Comparison of ENCODE assay signal across 39 cellular contexts in the genomic region with DNA sequence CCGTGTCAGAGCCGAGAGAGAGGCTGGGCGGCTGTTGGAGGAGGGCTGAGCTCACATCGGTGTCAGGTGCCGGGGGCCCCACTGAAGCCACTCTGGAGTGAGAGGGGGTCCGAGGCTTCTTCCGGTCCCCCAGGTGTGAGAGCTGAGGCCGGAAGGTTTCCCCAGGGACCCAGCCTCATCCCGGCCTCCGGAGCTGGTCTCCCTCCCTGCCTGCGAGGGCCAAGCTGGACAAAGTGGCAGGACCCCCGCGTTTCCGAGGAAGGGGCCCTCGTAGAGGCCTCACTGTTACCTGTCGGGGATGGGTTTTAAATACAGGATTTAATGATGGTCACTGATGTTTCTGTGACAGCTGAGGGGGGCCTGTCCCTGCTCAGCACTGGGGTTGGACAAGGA. TPM values are rescaled to one million over a fixed set of nuclear protein-coding genes. Genes with fewer than 3 reads are reported as not detected.
"Had no signal": no experiment of that assay in that cellular context is flagged by ENCODE, and none has a peak within 500 bp of the region (broad histone marks: within the 10 kb centered on the region; RNA-seq: fewer than 3 reads in every experiment).

No MANE protein-coding gene starts in this region.

- H3K4me1 ChIP-seq: ascending aorta had no signal

- H3K9me3 ChIP-seq: ascending aorta had no signal

- H3K27ac ChIP-seq: ascending aorta, cardiac muscle cell, VCaP had no signal

- H3K4me3 ChIP-seq: ascending aorta, cardiac muscle cell had no signal

- H3K4me1 Mint-ChIP-seq: activated CD4-positive, alpha-beta T cell treated with anti-CD3 and anti-CD28 coated beads, Interleukin-2, amount 10 ng/mL, durations not matched to agents 7 days and 5 days; activated CD8-positive, alpha-beta memory T cell treated with anti-CD3 and anti-CD28 coated beads, Interleukin-2, amount 10 ng/mL, durations not matched to agents 7 days and 5 days; activated naive CD4-positive, alpha-beta T cell treated with anti-CD3 and anti-CD28 coated beads, Interleukin-2, amount 50 U/mL, for 24 hours; activated naive CD8-positive, alpha-beta T cell treated with anti-CD3 and anti-CD28 coated beads, Interleukin-2, amount 10 ng/mL, durations not matched to agents 7 days and 5 days; activated naive CD8-positive, alpha-beta T cell treated with anti-CD3 and anti-CD28 coated beads, Interleukin-2, amount 50 U/mL, for 24 hours; central memory CD8-positive, alpha-beta T cell; WTC11 had no signal

- H3K9me3 Mint-ChIP-seq: activated CD4-positive, alpha-beta T cell treated with anti-CD3 and anti-CD28 coated beads, Interleukin-2, amount 10 ng/mL, durations not matched to agents 7 days and 5 days; activated naive CD4-positive, alpha-beta T cell treated with anti-CD3 and anti-CD28 coated beads, Interleukin-2, amount 10 ng/mL, durations not matched to agents 7 days and 5 days; activated naive CD4-positive, alpha-beta T cell treated with anti-CD3 and anti-CD28 coated beads, Interleukin-2, amount 50 U/mL, for 24 hours; activated naive CD8-positive, alpha-beta T cell treated with anti-CD3 and anti-CD28 coated beads, Interleukin-2, amount 10 ng/mL, durations not matched to agents 7 days and 5 days; activated naive CD8-positive, alpha-beta T cell treated with anti-CD3 and anti-CD28 coated beads, Interleukin-2, amount 50 U/mL, for 24 hours; activated T-cell treated with anti-CD3 and anti-CD28 coated beads, Interleukin-2, amount 50 U/mL, for 24 hours; activated T-helper 2 cell treated with anti-CD3 and anti-CD28 coated beads, Interferon-gamma antibody, Interleukin-2, Interleukin-4, amounts not matched to agents 10 μg/mL and 5 μg/mL and 100 μg/mL, durations not matched to agents 14 hours and 24 hours and 36 hours; central memory CD8-positive, alpha-beta T cell; T-helper 1 cell treated with Interleukin-12 subunit alpha and Interleukin-12 subunit beta and Interleukin-4 antibody, amounts not matched to agents 30 μg/mL and 1 μg/mL, for 36 hours; T-helper 2 cell treated with Interferon-gamma antibody and Interleukin-4, amounts not matched to agents 5 μg/mL and 100 μg/mL, for 36 hours had no signal

- H3K27ac Mint-ChIP-seq: activated CD4-positive, alpha-beta T cell treated with anti-CD3 and anti-CD28 coated beads for 36 hours; activated CD4-positive, alpha-beta T cell treated with anti-CD3 and anti-CD28 coated beads, Interleukin-2, amount 10 ng/mL, durations not matched to agents 7 days and 5 days; activated CD8-positive, alpha-beta memory T cell treated with anti-CD3 and anti-CD28 coated beads, Interleukin-2, amount 10 ng/mL, durations not matched to agents 7 days and 5 days; activated CD8-positive, alpha-beta T cell treated with anti-CD3 and anti-CD28 coated beads, Interleukin-2, amount 10 ng/mL, durations not matched to agents 7 days and 5 days; activated naive CD4-positive, alpha-beta T cell treated with anti-CD3 and anti-CD28 coated beads, Interleukin-2, amount 10 ng/mL, durations not matched to agents 7 days and 5 days; activated naive CD4-positive, alpha-beta T cell treated with anti-CD3 and anti-CD28 coated beads, Interleukin-2, amount 50 U/mL, for 24 hours; activated naive CD8-positive, alpha-beta T cell; activated naive CD8-positive, alpha-beta T cell treated with anti-CD3 and anti-CD28 coated beads, Interleukin-2, amount 10 ng/mL, durations not matched to agents 7 days and 5 days; activated naive CD8-positive, alpha-beta T cell treated with anti-CD3 and anti-CD28 coated beads, Interleukin-2, amount 50 U/mL, for 24 hours; activated T-cell treated with anti-CD3 and anti-CD28 coated beads, Interleukin-2, amount 50 U/mL, for 24 hours; activated T-helper 2 cell treated with anti-CD3 and anti-CD28 coated beads, Interferon-gamma antibody, Interleukin-2, Interleukin-4, amounts not matched to agents 10 μg/mL and 5 μg/mL and 100 μg/mL, durations not matched to agents 14 hours and 24 hours and 36 hours; brain; T-helper 1 cell treated with Interleukin-12 subunit alpha and Interleukin-12 subunit beta and Interleukin-4 antibody, amounts not matched to agents 30 μg/mL and 1 μg/mL, for 36 hours; T-helper 2 cell treated with Interferon-gamma antibody and Interleukin-4, amounts not matched to agents 5 μg/mL and 100 μg/mL, for 36 hours; WTC11 had no signal

- H3K4me3 Mint-ChIP-seq: activated CD4-positive, alpha-beta T cell treated with anti-CD3 and anti-CD28 coated beads for 36 hours; activated CD4-positive, alpha-beta T cell treated with anti-CD3 and anti-CD28 coated beads, Interleukin-2, amount 10 ng/mL, durations not matched to agents 7 days and 5 days; activated CD8-positive, alpha-beta memory T cell treated with anti-CD3 and anti-CD28 coated beads, Interleukin-2, amount 10 ng/mL, durations not matched to agents 7 days and 5 days; activated CD8-positive, alpha-beta T cell treated with anti-CD3 and anti-CD28 coated beads, Interleukin-2, amount 10 ng/mL, durations not matched to agents 7 days and 5 days; activated naive CD4-positive, alpha-beta T cell treated with anti-CD3 and anti-CD28 coated beads, Interleukin-2, amount 10 ng/mL, durations not matched to agents 7 days and 5 days; activated naive CD4-positive, alpha-beta T cell treated with anti-CD3 and anti-CD28 coated beads, Interleukin-2, amount 50 U/mL, for 24 hours; activated naive CD8-positive, alpha-beta T cell; activated naive CD8-positive, alpha-beta T cell treated with anti-CD3 and anti-CD28 coated beads, Interleukin-2, amount 10 ng/mL, durations not matched to agents 7 days and 5 days; activated naive CD8-positive, alpha-beta T cell treated with anti-CD3 and anti-CD28 coated beads, Interleukin-2, amount 50 U/mL, for 24 hours; activated T-cell treated with anti-CD3 and anti-CD28 coated beads, Interleukin-2, amount 50 U/mL, for 24 hours; brain; central memory CD8-positive, alpha-beta T cell; T-helper 1 cell treated with Interleukin-12 subunit alpha and Interleukin-12 subunit beta and Interleukin-4 antibody, amounts not matched to agents 30 μg/mL and 1 μg/mL, for 36 hours; T-helper 2 cell treated with Interferon-gamma antibody and Interleukin-4, amounts not matched to agents 5 μg/mL and 100 μg/mL, for 36 hours; WTC11 had no signal

- H3K36me3 ChIP-seq: ascending aorta, cardiac muscle cell had no signal

- ATAC-seq: activated CD4-positive, alpha-beta T cell treated with anti-CD3 and anti-CD28 coated beads for 36 hours; activated CD4-positive, CD25-positive, alpha-beta regulatory T cell treated with anti-CD3 and anti-CD28 coated beads, Interleukin-2, amount 50 U/mL, for 24 hours; activated CD8-positive, alpha-beta memory T cell treated with anti-CD3 and anti-CD28 coated beads, Interleukin-2, amount 10 ng/mL, durations not matched to agents 7 days and 5 days; activated CD8-positive, alpha-beta T cell treated with anti-CD3 and anti-CD28 coated beads, Interleukin-2, amount 10 ng/mL, durations not matched to agents 7 days and 5 days; activated naive CD8-positive, alpha-beta T cell treated with anti-CD3 and anti-CD28 coated beads, Interleukin-2, amount 50 U/mL, for 24 hours; WTC11 had no signal

- DNase-seq: activated CD4-positive, alpha-beta T cell treated with anti-CD3 and anti-CD28 coated beads for 1 hour; activated CD4-positive, alpha-beta T cell treated with anti-CD3 and anti-CD28 coated beads for 36 hours; activated CD4-positive, alpha-beta T cell treated with anti-CD3 and anti-CD28 coated beads for 48 hours; activated CD4-positive, alpha-beta T cell treated with anti-CD3 and anti-CD28 coated beads, Interleukin-2, amount 10 ng/mL, durations not matched to agents 7 days and 5 days; activated CD4-positive, alpha-beta T cell treated with anti-CD3 and anti-CD28 coated beads, Interleukin-2, amount 50 U/mL, for 48 hours; activated CD4-positive, CD25-positive, alpha-beta regulatory T cell; activated CD8-positive, alpha-beta memory T cell treated with anti-CD3 and anti-CD28 coated beads for 24 hours; activated CD8-positive, alpha-beta memory T cell treated with anti-CD3 and anti-CD28 coated beads, Interleukin-2, amount 10 ng/mL, durations not matched to agents 7 days and 5 days; activated CD8-positive, alpha-beta memory T cell treated with anti-CD3 and anti-CD28 coated beads, Interleukin-2, amount 50 U/mL, for 48 hours; activated CD8-positive, alpha-beta T cell treated with anti-CD3 and anti-CD28 coated beads, Interleukin-2, amount 10 ng/mL, durations not matched to agents 7 days and 5 days; activated effector memory CD4-positive, alpha-beta T cell treated with Interleukin-2 at 50 U/mL for 16 hours; activated gamma-delta T cell; activated naive CD4-positive, alpha-beta T cell treated with anti-CD3 and anti-CD28 coated beads, Interleukin-2, amount 10 ng/mL, durations not matched to agents 7 days and 5 days; activated naive CD4-positive, alpha-beta T cell treated with Interleukin-2 at 50 U/mL for 16 hours; activated naive CD8-positive, alpha-beta T cell treated with anti-CD3 and anti-CD28 coated beads, Interleukin-2, amount 10 ng/mL, durations not matched to agents 7 days and 5 days; activated naive CD8-positive, alpha-beta T cell treated with anti-CD3 and anti-CD28 coated beads, Interleukin-2, amount 50 U/mL, for 24 hours; activated T-cell treated with anti-CD3 and anti-CD28 coated beads, Interleukin-2, amount 50 U/mL, for 24 hours; activated T-cell treated with anti-CD3 and anti-CD28 coated beads, Interleukin-2, amount 50 U/mL, for 48 hours; amygdala; anterior cingulate cortex; caudate nucleus; cerebellar nuclear complex; T-helper 1 cell; T-helper 2 cell; T-helper 9 cell had no signal

- H3K36me3 Mint-ChIP-seq: activated CD8-positive, alpha-beta memory T cell treated with anti-CD3 and anti-CD28 coated beads, Interleukin-2, amount 10 ng/mL, durations not matched to agents 7 days and 5 days; activated naive CD4-positive, alpha-beta T cell treated with anti-CD3 and anti-CD28 coated beads, Interleukin-2, amount 10 ng/mL, durations not matched to agents 7 days and 5 days; activated naive CD4-positive, alpha-beta T cell treated with anti-CD3 and anti-CD28 coated beads, Interleukin-2, amount 50 U/mL, for 24 hours; activated naive CD8-positive, alpha-beta T cell; activated naive CD8-positive, alpha-beta T cell treated with anti-CD3 and anti-CD28 coated beads, Interleukin-2, amount 10 ng/mL, durations not matched to agents 7 days and 5 days had no signal

- H3K27me3 Mint-ChIP-seq: activated naive CD8-positive, alpha-beta T cell; central memory CD8-positive, alpha-beta T cell had no signal

RNA-seq across cellular contexts. Expression of a gene that starts 6.6 kb away (rescaled TPM):
- total RNA-seq: ascending aorta had no signal

RNA-seq across cellular contexts. Expression of a gene that starts 43.4 kb away (rescaled TPM):
- total RNA-seq: activated CD4-positive, alpha-beta T cell treated with anti-CD3 and anti-CD28 coated beads for 36 hours; activated CD8-positive, alpha-beta memory T cell treated with anti-CD3 and anti-CD28 coated beads, Interleukin-2, amount 10 ng/mL, durations not matched to agents 7 days and 5 days; activated CD8-positive, alpha-beta T cell treated with anti-CD3 and anti-CD28 coated beads, Interleukin-2, amount 10 ng/mL, durations not matched to agents 7 days and 5 days; activated T-helper 2 cell treated with anti-CD3 and anti-CD28 coated beads, Interferon-gamma antibody, Interleukin-2, Interleukin-4, amounts not matched to agents 10 μg/mL and 5 μg/mL and 100 μg/mL, durations not matched to agents 14 hours and 24 hours and 36 hours; ascending aorta; bronchial epithelial cell; cardiac muscle cell; chondrocyte had no signal

RNA-seq across cellular contexts. Expression of a gene that starts 52.4 kb away (rescaled TPM):
- total RNA-seq: ascending aorta, bronchial epithelial cell, cardiac muscle cell, chondrocyte had no signal
